In genomic region chr3:186888569-186888968, GRCh38 we compare ENCODE assay signal across 1 cellular context.
TF ChIP-seq lines count a peak whose summit lies in the region.

No MANE protein-coding gene starts in this region.

TF ChIP-seq in K562, 482 proteins besides CTCF, POLR2A, EP300 and RAD21 (continued from another document):
- TF ChIP-seq TRIM24 (IDR thresholded peaks at IDR 0.05) (peak in 1 of 2 experiments; percentile 37; a peak in 2 of 4 replicates), NCOA1 (IDR thresholded peaks at IDR 0.05; ENCODE audit: low read depth) (peak; percentile 62; the same call in 1 of the 2 replicates), CBFA2T3 (IDR thresholded peaks at IDR 0.05) (peak; percentile 88), ZNF740 (CRISPR knock-in tag; IDR thresholded peaks at IDR 0.05) (no peak), ZNF740 (tag; IDR thresholded peaks at IDR 0.05) (no peak), MTA3 (IDR thresholded peaks at IDR 0.05; ENCODE audit: borderline replicate concordance) (0 out of 2 replicates have a peak, but pooled peaks have one; percentile 58), ZNF318 (IDR thresholded peaks at IDR 0.05; ENCODE audit: borderline replicate concordance in 1 of 2, low read depth in 1 of 2) (peak; percentile 82 to 93; a peak in 3 of 4 replicates), POLR2H (tag; IDR thresholded peaks at IDR 0.05; ENCODE audit: low read depth) (peak; percentile 58; the same call in 1 of the 2 replicates), SMARCA4 (IDR thresholded peaks at IDR 0.05) (peak; percentile 85), ZBTB17 (CRISPR knock-in tag; IDR thresholded peaks at IDR 0.05) (0 out of 2 replicates have a peak, but pooled peaks have one; percentile 29), RCOR1 (IDR thresholded peaks at IDR 0.05; ENCODE audit: borderline replicate concordance in 1 of 2, low read depth in 2 of 2, low read length in 2 of 2) (peak in 1 of 2 experiments; percentile 75; a peak in 1 of 4 replicates), ZNF174 (CRISPR knock-in tag; IDR thresholded peaks at IDR 0.05) (no peak), CTBP1 (IDR thresholded peaks at IDR 0.05; ENCODE audit: borderline replicate concordance) (peak; percentile 70), ZNF239 (CRISPR knock-in tag; IDR thresholded peaks at IDR 0.05) (no peak), ZNF668 (CRISPR knock-in tag; IDR thresholded peaks at IDR 0.05) (no peak), CBFA2T2 (conservative IDR thresholded peaks at IDR 0.05) (peak; percentile 75), HLTF (IDR thresholded peaks at IDR 0.05) (no peak), DIDO1 (tag; IDR thresholded peaks at IDR 0.05; ENCODE audit: low read depth) (0 out of 2 replicates have a peak, but pooled peaks have one; percentile 19), PHB (CRISPR knock-in tag; IDR thresholded peaks at IDR 0.05) (no peak), RNF2 (IDR thresholded peaks at IDR 0.05) (peak; percentile 79), SMARCE1 (IDR thresholded peaks at IDR 0.05) (peak; percentile 88; the same call in 1 of the 2 replicates), ETV6 (IDR thresholded peaks at IDR 0.05; ENCODE audit: borderline replicate concordance in 1 of 2, low read depth in 2 of 2, low read length in 1 of 2) (peak in 1 of 2 experiments; percentile 68; a peak in 2 of 4 replicates), ETV6 (CRISPR knock-in tag; IDR thresholded peaks at IDR 0.05; ENCODE audit: borderline replicate concordance) (no peak), STAT5A (IDR thresholded peaks at IDR 0.05; ENCODE audit: borderline replicate concordance, low read length) (peak; percentile 54; the same call in 1 of the 2 replicates), MTA2 (IDR thresholded peaks at IDR 0.05; ENCODE audit: low read depth) (peak; percentile 74), ZNF124 (CRISPR knock-in tag; IDR thresholded peaks at IDR 0.05) (no peak), TCF7 (IDR thresholded peaks at IDR 0.05; ENCODE audit: borderline replicate concordance) (no peak), PBX2 (CRISPR knock-in tag; IDR thresholded peaks at IDR 0.05; ENCODE audit: low read depth) (no peak), PBX2 (tag; conservative IDR thresholded peaks at IDR 0.05; ENCODE audit: low read depth) (peak; percentile 65), CBX5 (IDR thresholded peaks at IDR 0.05; ENCODE audit: borderline replicate concordance, low read depth) (no peak), VEZF1 (CRISPR knock-in tag; IDR thresholded peaks at IDR 0.05) (peak; percentile 69)
